ENCODE assay signal across 10 cellular contexts in genomic region chr7:88735920-88736319, GRCh38. TPM values are rescaled to one million over a fixed set of nuclear protein-coding genes. Genes with fewer than 3 reads are reported as not detected.
"Had no signal": no experiment of that assay in that cellular context is flagged by ENCODE, and none has a peak within 500 bp of the region (broad histone marks: within the 10 kb centered on the region; RNA-seq: fewer than 3 reads in every experiment).

No MANE protein-coding gene starts in this region.

- ATAC-seq: K562 had no signal

- H3K27ac ChIP-seq: HL-60, KMS-11 had no signal

- H3K4me2 ChIP-seq: KMS-11 had no signal

- H3K4me3 ChIP-seq: K562 had no signal

- H3K9ac ChIP-seq: KMS-11 had no signal

- FAIRE-seq: HTR-8/SVneo, K562 had no signal

- DNase-seq: IMR-90, KBM-7, KG1 had no signal

RNA-seq across cellular contexts. Expression of gene ZNF804B, which starts 23.6 kb away (rescaled TPM):
- total RNA-seq: HT-29, HT1080, IMR-90 had no signal
- polyA plus RNA-seq: IgD-negative memory B cell, IMR-90, K562 had no signal

RNA-seq across cellular contexts. Expression of gene TEX47, which starts 59.6 kb away (rescaled TPM):
- total RNA-seq: HT-29, HT1080, IMR-90, K562 had no signal
- polyA plus RNA-seq: IgD-negative memory B cell, IMR-90, K562 had no signal
